Comparison of ENCODE assay signal across 7 cellular contexts in the genomic region with DNA sequence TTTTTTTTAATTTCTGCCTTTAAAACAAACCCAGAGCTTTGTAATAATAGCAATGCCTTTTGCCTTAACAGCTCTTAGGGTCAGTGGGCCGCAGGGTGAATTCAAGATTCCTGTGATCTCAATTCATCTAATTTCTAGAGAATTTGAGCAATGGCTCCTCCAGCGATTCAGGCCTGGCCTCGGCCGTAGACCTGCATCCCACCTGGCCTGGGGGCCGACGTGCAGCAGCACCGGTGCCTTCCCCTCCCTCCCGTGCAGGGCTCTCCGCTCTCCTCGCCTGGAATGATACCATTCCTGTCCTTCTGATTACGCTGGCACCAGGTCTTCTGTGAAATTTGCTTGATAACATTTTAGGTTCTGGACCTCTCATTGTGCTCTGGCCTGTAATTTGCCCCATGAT.
"Had no signal": no experiment of that assay in that cellular context is flagged by ENCODE, and none has a peak within 500 bp of the region (broad histone marks: within the 10 kb centered on the region; RNA-seq: fewer than 3 reads in every experiment).

No MANE protein-coding gene starts in this region.

- H2AFZ ChIP-seq: GM23338 had no signal

- ATAC-seq: GM23338 had no signal

- DNase-seq: H9, HCEC 1CT, IMR-90 had no signal

- H3K4me2 ChIP-seq: GM23338 had no signal

- FAIRE-seq: H1, H54, HTR-8/SVneo had no signal

- H3K4me3 ChIP-seq: GM23338 had no signal
